8 cellular contexts compared by ENCODE assay signal in genomic region chr9:130535818-130536521, GRCh38. TPM values are rescaled to one million over a fixed set of nuclear protein-coding genes. Genes with fewer than 3 reads are reported as not detected.
A peak's percentile ranks its signal among the peaks of the same experiment; 100 is the strongest.
DNase-seq lines count a peak whose midpoint lies in the region; ATAC-seq, FAIRE-seq and TF ChIP-seq lines count a peak whose summit lies in the region.

No MANE protein-coding gene starts in this region.

- no peaks in the 10 kb centered on the region for H3K79me2 ChIP-seq in endothelial cell of umbilical vein (ENCODE audit: control insufficient read depth, insufficient read depth, low read length)

- peaks cover 0 to 1% (median 0%) of the 10 kb centered on the region in 11 donors for H3K9me3 Mint-ChIP-seq in naive thymus-derived CD4-positive, alpha-beta T cell

- peak; percentile 62 for DNase-seq in EH (ENCODE audit: low read depth)
- peak; percentile 87 for DNase-seq in NCI-H2227 (lab: John Stamatoyannopoulos, UW; ENCODE audit: unreplicated experiment)
- peak; percentile 8 for DNase-seq in endothelial cell of umbilical vein (ENCODE audit: low read depth, low spot score)
- DNase-seq in naive thymus-derived CD4-positive, alpha-beta T cell = no peak
- no peak for DNase-seq in GM19238 (ENCODE audit: insufficient read length, low spot score)
- DNase-seq in D341Med (ENCODE audit: low spot score) = no peak

- no TSS peak for BruUV-seq in endothelial cell of umbilical vein (replicated peaks; lab: Mats Ljungman, UMichigan)

- H3K4me2 ChIP-seq in endothelial cell of umbilical vein (ENCODE audit: insufficient read depth, low read length) = no peak overlapping the region

- H3K4me1 ChIP-seq in endothelial cell of umbilical vein (ENCODE audit: control insufficient read depth, extremely low read depth, insufficient read depth, low read length) = peaks cover 7% of the 10 kb centered on the region
- H3K4me1 ChIP-seq in naive thymus-derived CD4-positive, alpha-beta T cell (ENCODE audit: control insufficient read depth in 2 of 2, insufficient read depth in 2 of 2, low read length in 2 of 2) = peaks cover 0 to 5% of the 10 kb centered on the region in 2 donors

- peaks cover 3 to 23% (median 18%) of the 10 kb centered on the region in 7 donors for H3K4me1 Mint-ChIP-seq in naive thymus-derived CD4-positive, alpha-beta T cell

- no peak for ATAC-seq in naive thymus-derived CD4-positive, alpha-beta T cell
- no peak for ATAC-seq in GM21717 (IDR thresholded peaks at IDR 0.05; ENCODE audit: unreplicated experiment)
- ATAC-seq in activated CD4-positive, CD25-positive, alpha-beta regulatory T cell treated with anti-CD3 and anti-CD28 coated beads, Interleukin-2, amount 50 U/mL, for 24 hours = no peak

- H3K36me3 ChIP-seq in endothelial cell of umbilical vein (ENCODE audit: control insufficient read depth in 2 of 2, extremely low read depth in 1 of 2, insufficient read depth in 2 of 2, low read length in 2 of 2) = no peaks in the 10 kb centered on the region
- H3K36me3 ChIP-seq in naive thymus-derived CD4-positive, alpha-beta T cell (ENCODE audit: control insufficient read depth in 2 of 3, insufficient read depth in 3 of 3, low read length in 3 of 3) = no peaks in the 10 kb centered on the region

- intact Hi-C loops in endothelial cell of umbilical vein (cut with micrococcal nuclease) = no loop called here
- intact Hi-C loops in naive thymus-derived CD4-positive, alpha-beta T cell (cut with micrococcal nuclease) = no loop called here

- peak overlapping the region in 6 of 10 donors; percentile 2 to 50 (median 25) for H3K4me3 Mint-ChIP-seq in naive thymus-derived CD4-positive, alpha-beta T cell

- POLR2A ChIA-PET in endothelial cell of umbilical vein (lab: Charles Lee) = no interaction called here
- POLR2A ChIA-PET in naive thymus-derived CD4-positive, alpha-beta T cell (lab: Charles Lee) = no interaction called here

- dilution Hi-C loops in endothelial cell of umbilical vein (cut with MboI; ENCODE audit: extremely low pct_ligation_motif_present, low sequenced_read_pairs) = no loop called here

- FAIRE-seq in endothelial cell of umbilical vein (lab: Jason Lieb, UNC) = peak; percentile 8

- no peaks in the 10 kb centered on the region for H4K20me1 ChIP-seq in endothelial cell of umbilical vein (replicated peaks; ENCODE audit: control insufficient read depth, extremely low read depth, insufficient read depth, low read length)

- peaks cover 32 to 38% of the 10 kb centered on the region in 2 experiments for H3K27me3 ChIP-seq in endothelial cell of umbilical vein (ENCODE audit: control insufficient read depth in 2 of 2, insufficient read depth in 2 of 2, low read length in 2 of 2)
- H3K27me3 ChIP-seq in naive thymus-derived CD4-positive, alpha-beta T cell (ENCODE audit: control insufficient read depth in 2 of 2, insufficient read depth in 2 of 2, low read length in 2 of 2) = peaks cover 0 to 3% of the 10 kb centered on the region in 2 donors

- TF ChIP-seq POLR2A in endothelial cell of umbilical vein (IDR thresholded peaks at IDR 0.05; ENCODE audit: low read depth, low read length) = no peak

- no peak overlapping the region for H3K27ac Mint-ChIP-seq in naive thymus-derived CD4-positive, alpha-beta T cell

- H3K27me3 Mint-ChIP-seq in naive thymus-derived CD4-positive, alpha-beta T cell = peaks cover 58 to 64% (median 61%) of the 10 kb centered on the region in 5 donors

- CTCF ChIA-PET in endothelial cell of umbilical vein (lab: Charles Lee) = interaction anchor here (0.6 kb wide), 1 partner anchor 10 kb away, joined by 4 read pairs; no protein-coding TSS in a partner anchor
- CTCF ChIA-PET in naive thymus-derived CD4-positive, alpha-beta T cell (lab: Charles Lee) = interaction anchor here (0.6 kb wide), 1 partner anchor 76 kb away, joined by 3 read pairs; no protein-coding TSS in a partner anchor

- H3K9ac ChIP-seq in endothelial cell of umbilical vein (replicated peaks; ENCODE audit: extremely low read depth, insufficient read depth, low read length) = no peak overlapping the region

- no peaks in the 10 kb centered on the region for H3K9me1 ChIP-seq in endothelial cell of umbilical vein (replicated peaks; ENCODE audit: control insufficient read depth, extremely low read depth, insufficient read depth, low read length)

- H3K27ac ChIP-seq in endothelial cell of umbilical vein (ENCODE audit: insufficient read depth, low read depth, low read length) = no peak overlapping the region
- H3K27ac ChIP-seq in naive thymus-derived CD4-positive, alpha-beta T cell (ENCODE audit: low read depth, low read length) = no peak overlapping the region

- no peak overlapping the region for H2AFZ ChIP-seq in endothelial cell of umbilical vein (ENCODE audit: low read depth, low read length)

- TF ChIP-seq CTCF in endothelial cell of umbilical vein (IDR thresholded peaks at IDR 0.05; ENCODE audit: extremely low read depth in 1 of 2, insufficient read depth in 1 of 2, low read depth in 1 of 2, low read length in 2 of 2) = no peak

- H3K4me3 ChIP-seq in endothelial cell of umbilical vein (replicated peaks in 1 of 3; ENCODE audit: insufficient read depth in 1 of 3, low read depth in 1 of 3, low read length in 3 of 3) = no peak overlapping the region
- H3K4me3 ChIP-seq in naive thymus-derived CD4-positive, alpha-beta T cell (ENCODE audit: low read length) = no peak overlapping the region

- H3K36me3 Mint-ChIP-seq in naive thymus-derived CD4-positive, alpha-beta T cell = peaks cover 0 to 4% (median 0%) of the 10 kb centered on the region in 5 donors

- no peaks in the 10 kb centered on the region for H3K9me3 ChIP-seq in endothelial cell of umbilical vein (replicated peaks; ENCODE audit: control insufficient read depth, insufficient read depth, low read length)
- H3K9me3 ChIP-seq in naive thymus-derived CD4-positive, alpha-beta T cell (ENCODE audit: control insufficient read depth in 2 of 3, low read length in 3 of 3) = no peaks in the 10 kb centered on the region

TF ChIP-seq in endothelial cell of umbilical vein, 7 proteins besides CTCF, POLR2A, EP300 and RAD21:
- TF ChIP-seq JUN (IDR thresholded peaks at IDR 0.05; ENCODE audit: borderline replicate concordance, insufficient read depth, insufficient read length, low read depth) = no peak
- TF ChIP-seq GATA2 (IDR thresholded peaks at IDR 0.05; ENCODE audit: insufficient read depth, insufficient read length, low read depth, low read length) = no peak
- no peak for TF ChIP-seq FOS (IDR thresholded peaks at IDR 0.05; ENCODE audit: borderline replicate concordance, insufficient read depth, low read length)
- TF ChIP-seq EZH2 (IDR thresholded peaks at IDR 0.05; ENCODE audit: borderline replicate concordance, low read depth, low read length, severe bottlenecking) = peak; percentile 50

RNA-seq across cellular contexts. Expression of gene FUBP3, which starts 43.4 kb away (rescaled TPM):
- total RNA-seq in endothelial cell of umbilical vein = 50.9 and 60.6 TPM in 2 replicates
- 16.9 and 19.4 TPM in 2 replicates for polyA plus RNA-seq in endothelial cell of umbilical vein
- 21.4 and 23.0 TPM in 2 replicates for polyA plus RNA-seq in endothelial cell of umbilical vein (2011; cell fraction: cytosol; rRNA removed)
- 53.9 and 54.2 TPM in 2 replicates for polyA plus RNA-seq in endothelial cell of umbilical vein (2011; cell fraction: nucleus; rRNA removed)
- 38.5 and 40.7 TPM in 2 replicates for polyA plus RNA-seq in endothelial cell of umbilical vein (2012)
- 36.0 and 48.6 TPM in 2 replicates for polyA minus RNA-seq in endothelial cell of umbilical vein
- polyA minus RNA-seq in endothelial cell of umbilical vein (2011; cell fraction: cytosol; rRNA and poly(A)+ RNA removed) = 63.5 TPM
- 35.2 and 38.4 TPM in 2 replicates for polyA minus RNA-seq in endothelial cell of umbilical vein (2011; cell fraction: nucleus; rRNA and poly(A)+ RNA removed)
- 10 to 100 TPM; 34.3 to 49.6 (median 40.5) TPM for total RNA-seq in naive thymus-derived CD4-positive, alpha-beta T cell
- 10 to 100 TPM; 30.0 to 37.3 TPM for polyA plus RNA-seq in naive thymus-derived CD4-positive, alpha-beta T cell

Comparison
In these comparisons a context has a peak if more than half of its experiments do, and no peak if none do; other contexts are left out.
1. DNase-seq: peak in EH (single experiment), NCI-H2227 (single experiment) and endothelial cell of umbilical vein (single experiment); none in naive thymus-derived CD4-positive, alpha-beta T cell (0 of 9), GM19238 (single experiment) and D341Med (single experiment).